ENCODE assay signal across 28 cellular contexts in the genomic region with DNA sequence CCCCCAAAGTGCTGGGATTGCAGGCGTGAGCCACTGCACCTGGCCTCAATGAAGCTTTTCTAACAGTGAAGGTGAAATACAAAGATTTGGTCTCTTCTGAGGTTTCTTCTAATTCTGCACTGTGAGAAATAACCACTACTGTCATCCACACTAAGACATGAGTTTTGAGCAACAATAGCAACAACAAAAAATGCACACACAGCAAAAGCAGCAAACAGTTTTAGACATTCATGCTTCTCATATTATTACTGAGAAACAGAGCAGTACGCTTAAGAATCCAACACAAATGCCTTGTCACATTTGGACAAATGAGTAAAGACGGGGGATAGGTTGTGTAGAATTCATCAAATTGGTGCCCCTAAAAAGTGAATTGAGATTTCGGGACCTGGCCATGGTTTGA.
"Had no signal": no experiment of that assay in that cellular context is flagged by ENCODE, and none has a peak within 500 bp of the region (broad histone marks: within the 10 kb centered on the region; RNA-seq: fewer than 3 reads in every experiment).

No MANE protein-coding gene starts in this region.

- H3K4me1 ChIP-seq: pancreas, prostate gland, spleen, testis, transverse colon, upper lobe of right lung, uterus had no signal

- H3K36me3 ChIP-seq: neutrophil, pancreas, prostate gland, suprapubic skin, transverse colon, upper lobe of right lung, uterus had no signal

- DNase-seq: naive thymus-derived CD4-positive, alpha-beta T cell; natural killer cell; nucleus accumbens; pancreas; retina; right cardiac atrium; spleen; stimulated activated CD4-positive, alpha-beta T cell treated with anti-CD3 and anti-CD28 coated beads, Interleukin-12 subunit alpha, Interleukin-12 subunit beta, amount 100 ng/mL, for 4 hours; stimulated activated CD4-positive, alpha-beta T cell treated with anti-CD3 and anti-CD28 coated beads, Interleukin-1b, Interleukin-23, amount 100 ng/mL, for 48 hours; stimulated activated CD4-positive, alpha-beta T cell treated with anti-CD3 and anti-CD28 coated beads, Interleukin-4, amount 100 ng/mL, for 1 hour; stimulated activated CD4-positive, alpha-beta T cell treated with anti-CD3 and anti-CD28 coated beads, Interleukin-4, amount 100 ng/mL, for 4 hours; stimulated activated CD8-positive, alpha-beta memory T cell treated with anti-CD3 and anti-CD28 coated beads, Interleukin-4, amount 100 ng/mL, for 48 hours; stimulated activated naive CD4-positive, alpha-beta T cell; stimulated activated naive CD8-positive, alpha-beta T cell treated with anti-CD3 and anti-CD28 coated beads, Interleukin-15, amount 100 ng/mL, for 72 hours; stimulated activated naive CD8-positive, alpha-beta T cell treated with anti-CD3 and anti-CD28 coated beads, Interleukin-15, Interleukin-2, amounts not matched to agents 100 U/mL and 50 U/mL, for 24 hours; substantia nigra; testis; tibial artery; transverse colon; upper lobe of right lung; uterus had no signal

- H3K4me3 ChIP-seq: pancreas, prostate gland, skin epidermis, smooth muscle cell, spleen, suprapubic skin, testis, tibial artery, transverse colon, upper lobe of right lung, uterus had no signal

- ATAC-seq: naive thymus-derived CD4-positive, alpha-beta T cell; natural killer cell; pancreas; right cardiac atrium; sciatic nerve; stimulated activated memory B cell treated with anti-CD40 and anti-IgM and Interleukin-4, amounts not matched to agents 10 μg/mL and 1 μg/mL and 100 μg/mL, for 72 hours; stimulated activated naive CD8-positive, alpha-beta T cell treated with anti-CD3 and anti-CD28 coated beads, Interleukin-15, amount 100 ng/mL, for 72 hours; stimulated activated naive CD8-positive, alpha-beta T cell treated with anti-CD3 and anti-CD28 coated beads, Interleukin-15, Interleukin-2, amounts not matched to agents 100 U/mL and 50 U/mL, for 24 hours; upper lobe of right lung had no signal

- H3K9me3 ChIP-seq: neutrophil, pancreas, prostate gland, spleen, suprapubic skin, testis, tibial artery, transverse colon, upper lobe of right lung, uterus had no signal

- FAIRE-seq: pancreas had no signal

- H3K4me2 ChIP-seq: smooth muscle cell had no signal

- H3K27me3 ChIP-seq: pancreas, spleen, suprapubic skin, testis, tibial artery, transverse colon, upper lobe of right lung, uterus had no signal

- H3K27ac ChIP-seq: neutrophil, pancreas, prostate gland, skin epidermis, spleen, suprapubic skin, testis, tibial artery, transverse colon, upper lobe of right lung, uterus had no signal
